8 cellular contexts compared by ENCODE assay signal in the genomic region with DNA sequence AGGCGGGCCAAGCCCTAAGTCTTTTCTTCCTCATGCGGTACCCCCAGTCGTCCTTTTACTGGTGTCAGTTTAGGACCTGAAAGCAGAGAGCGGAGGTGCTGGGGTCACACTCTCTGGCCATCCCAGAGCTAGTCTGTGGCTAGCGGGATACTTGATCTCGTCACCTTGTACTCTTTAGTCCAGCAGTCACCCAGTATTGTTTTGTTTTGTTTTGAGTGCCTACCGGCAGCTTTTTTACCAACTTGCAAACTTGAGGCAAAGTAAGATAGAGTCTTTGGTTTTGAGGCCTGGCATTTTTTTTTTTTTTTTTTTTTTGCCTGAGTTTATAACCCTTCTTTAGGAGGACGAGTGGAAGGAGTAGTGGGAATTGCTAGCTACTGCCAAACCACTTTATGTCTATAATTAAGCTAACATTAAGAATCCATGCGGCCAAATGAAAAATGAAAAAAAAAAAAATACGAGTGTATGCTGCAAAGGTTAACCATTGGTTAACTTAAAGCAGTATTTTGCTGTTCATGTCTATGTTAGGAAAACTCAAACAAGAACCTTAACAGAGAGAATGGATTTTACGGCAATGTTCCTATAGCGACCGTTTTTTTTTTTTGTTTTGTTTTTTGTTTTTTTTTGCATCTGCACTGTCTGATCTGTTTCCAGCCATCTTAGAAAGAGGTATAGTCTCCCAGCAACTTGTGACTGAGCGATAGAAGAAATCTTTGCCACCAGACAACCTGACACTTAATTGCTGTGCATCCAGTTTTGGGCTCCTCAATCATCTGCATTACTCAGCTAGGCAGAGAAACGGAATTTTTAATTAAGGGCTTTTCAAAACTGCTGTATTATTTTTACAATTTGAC. TPM values are rescaled to one million over a fixed set of nuclear protein-coding genes. Genes with fewer than 3 reads are reported as not detected.
DNase-seq lines count a peak whose midpoint lies in the region; ATAC-seq lines count a peak whose summit lies in the region.

No MANE protein-coding gene starts in this region.

- H3K9me3 Mint-ChIP-seq in activated CD4-positive, alpha-beta memory T cell treated with anti-CD3 and anti-CD28 coated beads, Interleukin-2, amount 10 ng/mL, durations not matched to agents 7 days and 5 days: no peaks in the 10 kb centered on the region

- peaks cover 47% of the 10 kb centered on the region for H3K36me3 Mint-ChIP-seq in activated CD4-positive, alpha-beta memory T cell treated with anti-CD3 and anti-CD28 coated beads, Interleukin-2, amount 10 ng/mL, durations not matched to agents 7 days and 5 days (ENCODE audit: low read depth)

- H3K4me2 ChIP-seq in skeletal muscle satellite cell (ENCODE audit: low read length): peak overlapping the region; percentile 90

- H3K9ac ChIP-seq in skeletal muscle satellite cell (ENCODE audit: low read depth, low read length): peak overlapping the region; percentile 98

- intact Hi-C loops in left cardiac atrium (cut with DNase I): no loop called here

- H3K27me3 ChIP-seq in skeletal muscle satellite cell (ENCODE audit: control insufficient read depth, insufficient read depth, low read length): no peaks in the 10 kb centered on the region

- H3K4me1 Mint-ChIP-seq in activated CD4-positive, alpha-beta memory T cell treated with anti-CD3 and anti-CD28 coated beads, Interleukin-2, amount 10 ng/mL, durations not matched to agents 7 days and 5 days: peaks cover 66% of the 10 kb centered on the region

- H3K4me3 ChIP-seq in skeletal muscle satellite cell (ENCODE audit: low read length): peak overlapping the region; percentile 86

- H3K27me3 Mint-ChIP-seq in activated CD4-positive, alpha-beta memory T cell treated with anti-CD3 and anti-CD28 coated beads, Interleukin-2, amount 10 ng/mL, durations not matched to agents 7 days and 5 days: no peaks in the 10 kb centered on the region

- peak overlapping the region; percentile 97 for H3K27ac Mint-ChIP-seq in activated CD4-positive, alpha-beta memory T cell treated with anti-CD3 and anti-CD28 coated beads, Interleukin-2, amount 10 ng/mL, durations not matched to agents 7 days and 5 days

- ATAC-seq in HG03439 (IDR thresholded peaks at IDR 0.05; ENCODE audit: unreplicated experiment) (peak; percentile 5), left cardiac atrium (peak; percentile 4 to 11)

- POLR2A ChIA-PET in activated CD4-positive, alpha-beta memory T cell treated with anti-CD3 and anti-CD28 coated beads, Interleukin-2, amount 10 ng/mL, durations not matched to agents 7 days and 5 days (lab: Charles Lee): interaction anchor here (1.1 to 4.9 kb wide), 19 partner anchors 8 to 1167 kb away, joined by 3 to 65 read pairs (median 7); partner anchors contain the start of genes ECI2 and FAM50B

- H3K36me3 ChIP-seq in skeletal muscle satellite cell (ENCODE audit: insufficient read depth, low read length): no peaks in the 10 kb centered on the region

- DNase-seq in stimulated activated naive CD4-positive, alpha-beta T cell (lab: John Stamatoyannopoulos, UW): peak in 4 of 6 experiments; percentile 15 to 68 (median 50)
- DNase-seq in stimulated activated naive CD4-positive, alpha-beta T cell treated with Interleukin-2 at 50 U/mL for 16 hours (lab: John Stamatoyannopoulos, UW): no peak
- DNase-seq in activated CD4-positive, alpha-beta memory T cell treated with anti-CD3 and anti-CD28 coated beads, Interleukin-2, amount 10 ng/mL, durations not matched to agents 7 days and 5 days: no peak
- DNase-seq in left cardiac atrium: no peak
- no peak for DNase-seq in NK-92 treated with Interleukin-12 subunit alpha and Interleukin-12 subunit beta, amount 100 ng/mL, for 24 hours (lab: John Stamatoyannopoulos, UW)
- no peak for DNase-seq in NK-92 (lab: John Stamatoyannopoulos, UW; ENCODE audit: unreplicated experiment)

- CTCF ChIA-PET in activated CD4-positive, alpha-beta memory T cell treated with anti-CD3 and anti-CD28 coated beads, Interleukin-2, amount 10 ng/mL, durations not matched to agents 7 days and 5 days (lab: Charles Lee): interaction anchor here (0.7 to 4.0 kb wide), 20 partner anchors 9 to 276 kb away, joined by 3 to 70 read pairs (median 7); partner anchors contain the start of genes ECI2 and FAM50B

- H3K4me1 ChIP-seq in skeletal muscle satellite cell (ENCODE audit: control insufficient read depth, insufficient read depth, low read length): peaks cover 19% of the 10 kb centered on the region

- H3K9me3 ChIP-seq in skeletal muscle satellite cell (replicated peaks; ENCODE audit: low read length): no peaks in the 10 kb centered on the region

- peak overlapping the region; percentile 94 for H3K4me3 Mint-ChIP-seq in activated CD4-positive, alpha-beta memory T cell treated with anti-CD3 and anti-CD28 coated beads, Interleukin-2, amount 10 ng/mL, durations not matched to agents 7 days and 5 days

RNA-seq across cellular contexts. Expression of gene FAM217A, which starts 56.8 kb away (rescaled TPM):
- not detected for total RNA-seq in activated CD4-positive, alpha-beta memory T cell treated with anti-CD3 and anti-CD28 coated beads, Interleukin-2, amount 10 ng/mL, durations not matched to agents 7 days and 5 days
- total RNA-seq in left cardiac atrium: not detected
- total RNA-seq in skeletal muscle satellite cell (2012; rRNA removed): not detected in 2 replicates

Comparison
In these comparisons a context has a peak if more than half of its experiments do, and no peak if none do; other contexts are left out.
1. DNase-seq: peak in stimulated activated naive CD4-positive, alpha-beta T cell (4 of 6); none in stimulated activated naive CD4-positive, alpha-beta T cell treated with Interleukin-2 at 50 U/mL for 16 hours (single experiment), activated CD4-positive, alpha-beta memory T cell treated with anti-CD3 and anti-CD28 coated beads, Interleukin-2, amount 10 ng/mL, durations not matched to agents 7 days and 5 days (single experiment), left cardiac atrium (single experiment), NK-92 treated with Interleukin-12 subunit alpha and Interleukin-12 subunit beta, amount 100 ng/mL, for 24 hours (single experiment) and NK-92 (single experiment).